Comparison of ENCODE assay signal across 22 cellular contexts in the genomic region with DNA sequence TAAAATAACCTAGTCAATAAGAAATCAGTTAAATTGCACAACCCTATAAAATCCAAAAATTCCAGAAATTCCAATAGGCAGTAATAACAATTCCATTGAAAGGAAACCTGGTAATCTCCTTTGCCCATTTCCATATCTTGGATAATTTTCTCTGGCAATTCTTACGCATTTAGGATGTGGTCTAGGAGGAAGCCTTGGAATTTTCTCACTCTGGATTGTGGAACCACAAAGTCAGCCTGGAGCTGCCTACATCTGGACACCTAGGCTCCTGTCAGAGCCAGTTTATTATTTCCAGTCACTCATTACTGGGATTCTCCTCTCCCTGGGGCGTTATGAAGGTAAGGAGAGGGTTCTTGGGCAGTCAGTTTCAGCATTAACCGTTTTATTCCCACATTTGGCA. TPM values are rescaled to one million over a fixed set of nuclear protein-coding genes. Genes with fewer than 3 reads are reported as not detected.
DNase-seq lines count a peak whose midpoint lies in the region; ATAC-seq and TF ChIP-seq lines count a peak whose summit lies in the region.
"Had no signal": no experiment of that assay in that cellular context is flagged by ENCODE, and none has a peak within 500 bp of the region (broad histone marks: within the 10 kb centered on the region; RNA-seq: fewer than 3 reads in every experiment).

No MANE protein-coding gene starts in this region.

- no peaks in the 10 kb centered on the region for H3K27me3 ChIP-seq in endodermal cell (ENCODE audit: control insufficient read depth, insufficient read depth, low read length, poor library complexity, severe bottlenecking)
- H3K27me3 ChIP-seq: adrenal gland, BE2C, testis had no signal

- H3K4me1 Mint-ChIP-seq in endodermal cell: peaks cover 7% of the 10 kb centered on the region
- H3K4me1 Mint-ChIP-seq in nephron progenitor cell: peaks cover 17% of the 10 kb centered on the region
- H3K4me1 Mint-ChIP-seq in endothelial cell (ENCODE audit: unreplicated experiment): no peaks in the 10 kb centered on the region
- H3K4me1 Mint-ChIP-seq: activated T-helper 17 cell treated with anti-CD3 and anti-CD28 coated beads, Interleukin-2, amount 50 U/mL, for 72 hours; immature natural killer cell; natural killer cell had no signal

- H3K36me3 Mint-ChIP-seq in endodermal cell (ENCODE audit: low read depth): peaks cover 10% of the 10 kb centered on the region
- H3K36me3 Mint-ChIP-seq in nephron progenitor cell (ENCODE audit: low read depth): peaks cover 25% of the 10 kb centered on the region
- peaks cover 3% of the 10 kb centered on the region for H3K36me3 Mint-ChIP-seq in endothelial cell (ENCODE audit: low read depth, unreplicated experiment)
- H3K36me3 Mint-ChIP-seq: natural killer cell had no signal

- 85 to 96% methylated on average over 3 of the region's 3 CpGs for WGBS in endodermal cell (ENCODE audit: insufficient coverage in 1 of 2, insufficient read length in 1 of 2), 2 experiments

- DNase-seq in ELR (ENCODE audit: low read depth) (peak; percentile 78), NCI-H226 (peak; percentile 61), endodermal cell (no peak), nephron progenitor cell (no peak), endothelial cell (ENCODE audit: low spot score) (no peak), NOMO-1 treated with dmso at 0.1 percent for 144 hours (lab: John Stamatoyannopoulos, UW; ENCODE audit: unreplicated experiment) (no peak)
- DNase-seq: activated CD8-positive, alpha-beta memory T cell treated with anti-CD3 and anti-CD28 coated beads for 24 hours; adrenal gland; BE2C; immature natural killer cell; natural killer cell; NCI-H1417 treated with DMSO at 0.1 percent for 48 hours; NCI-H2171 treated with DMSO at 0.1 percent for 48 hours; NCI-H774; testis; WERI-Rb-1 had no signal

- no peak overlapping the region for H3K4me3 Mint-ChIP-seq in endodermal cell
- no peak overlapping the region for H3K4me3 Mint-ChIP-seq in nephron progenitor cell
- no peak overlapping the region for H3K4me3 Mint-ChIP-seq in endothelial cell (ENCODE audit: unreplicated experiment)
- H3K4me3 Mint-ChIP-seq: activated T-helper 17 cell treated with anti-CD3 and anti-CD28 coated beads, Interleukin-2, amount 50 U/mL, for 72 hours; immature natural killer cell; natural killer cell had no signal

- H3K4me1 ChIP-seq in endodermal cell (ENCODE audit: control insufficient read depth, insufficient read depth, low read length): peaks cover 5% of the 10 kb centered on the region
- H3K4me1 ChIP-seq: adrenal gland, BE2C, testis had no signal

- ATAC-seq in GM21717 (IDR thresholded peaks at IDR 0.05; ENCODE audit: unreplicated experiment) (no peak), GM19328 (IDR thresholded peaks at IDR 0.05; ENCODE audit: unreplicated experiment) (no peak)
- ATAC-seq: activated T-helper 17 cell treated with anti-CD3 and anti-CD28 coated beads, Interleukin-2, amount 50 U/mL, for 72 hours; HCT116; natural killer cell had no signal

- peaks cover 4% of the 10 kb centered on the region for H3K36me3 ChIP-seq in endodermal cell (ENCODE audit: control insufficient read depth, insufficient read depth, low read length)
- H3K36me3 ChIP-seq: adrenal gland, BE2C, WERI-Rb-1 had no signal

- peaks cover 1% of the 10 kb centered on the region for H3K27me3 Mint-ChIP-seq in endodermal cell (ENCODE audit: insufficient read depth)
- peaks cover 7% of the 10 kb centered on the region for H3K27me3 Mint-ChIP-seq in nephron progenitor cell (ENCODE audit: low read depth, poor library complexity)
- peaks cover 1% of the 10 kb centered on the region for H3K27me3 Mint-ChIP-seq in endothelial cell (ENCODE audit: unreplicated experiment)
- H3K27me3 Mint-ChIP-seq: activated T-helper 17 cell treated with anti-CD3 and anti-CD28 coated beads, Interleukin-2, amount 50 U/mL, for 72 hours had no signal

- H3K9me3 Mint-ChIP-seq in endodermal cell: no peaks in the 10 kb centered on the region
- no peaks in the 10 kb centered on the region for H3K9me3 Mint-ChIP-seq in nephron progenitor cell
- H3K9me3 Mint-ChIP-seq in endothelial cell (ENCODE audit: unreplicated experiment): no peaks in the 10 kb centered on the region
- H3K9me3 Mint-ChIP-seq: activated T-helper 17 cell treated with anti-CD3 and anti-CD28 coated beads, Interleukin-2, amount 50 U/mL, for 72 hours; immature natural killer cell; natural killer cell had no signal

- peak overlapping the region; percentile 50 for H3K27ac Mint-ChIP-seq in endodermal cell
- peak overlapping the region; percentile 49 for H3K27ac Mint-ChIP-seq in nephron progenitor cell
- H3K27ac Mint-ChIP-seq in endothelial cell (ENCODE audit: unreplicated experiment): no peak overlapping the region
- H3K27ac Mint-ChIP-seq: activated T-helper 17 cell treated with anti-CD3 and anti-CD28 coated beads, Interleukin-2, amount 50 U/mL, for 72 hours; natural killer cell; progenitor cell of endocrine pancreas had no signal

- TF ChIP-seq CTCF in endodermal cell (conservative IDR thresholded peaks at IDR 0.05): no peak
- no peak for TF ChIP-seq CTCF in nephron progenitor cell (IDR thresholded peaks at IDR 0.05)
- no peak for TF ChIP-seq CTCF in endothelial cell (IDR thresholded peaks at IDR 0.05; ENCODE audit: unreplicated experiment)

- H3K9ac ChIP-seq in endodermal cell (ENCODE audit: extremely low read depth, low read length, poor library complexity, severe bottlenecking): no peak overlapping the region

- H3K27ac ChIP-seq in endodermal cell (ENCODE audit: low read depth, low read length): no peak overlapping the region
- H3K27ac ChIP-seq: adrenal gland, epithelial cell of prostate, testis, WERI-Rb-1 had no signal

- no peaks in the 10 kb centered on the region for H3K9me3 ChIP-seq in endodermal cell (ENCODE audit: control insufficient read depth, low read length)
- H3K9me3 ChIP-seq: adrenal gland, BE2C, testis had no signal

- no peak overlapping the region for H3K4me3 ChIP-seq in endodermal cell (ENCODE audit: low read length)
- H3K4me3 ChIP-seq: adrenal gland, testis had no signal

RNA-seq across cellular contexts. Expression of a gene that starts 40.3 kb away (rescaled TPM):
- 1 to 10 TPM; 5.6 to 7.0 TPM for total RNA-seq in endodermal cell
- 15.8 TPM for polyA plus RNA-seq in endodermal cell (2013, experiment 1 of 2)
- polyA plus RNA-seq in endodermal cell (2013, experiment 2 of 2): 16.1 TPM
- total RNA-seq in endothelial cell (ENCODE audit: unreplicated experiment): 12.0 TPM

Comparison
In these comparisons a context has a peak if more than half of its experiments do, and no peak if none do; other contexts are left out.
1. DNase-seq: peak in ELR (single experiment) and NCI-H226 (single experiment); none in endodermal cell (single experiment), nephron progenitor cell (single experiment), endothelial cell (single experiment) and NOMO-1 treated with dmso at 0.1 percent for 144 hours (single experiment).